In genomic region chr9:3993783-3994182, GRCh38 we compare ENCODE assay signal across 1 cellular context.
TF ChIP-seq lines count a peak whose summit lies in the region.

No MANE protein-coding gene starts in this region.

TF ChIP-seq in SK-N-SH treated with all-trans-retinoic acid at 6 μM for 48 hours, 23 proteins besides CTCF, POLR2A, EP300 and RAD21 (continued from another document):
- no peak for TF ChIP-seq POU6F1 (CRISPR knock-in tag; IDR thresholded peaks at IDR 0.05; ENCODE audit: borderline replicate concordance, low read depth)
- TF ChIP-seq BACH2 (CRISPR knock-in tag; IDR thresholded peaks at IDR 0.05; ENCODE audit: borderline replicate concordance), result no peak
- no peak for TF ChIP-seq ZFP30 (CRISPR knock-in tag; IDR thresholded peaks at IDR 0.05)
TF ChIP-seq in SK-N-SH treated with all-trans-retinoic acid at 6 μM for 48 hours: peak in this region for 0.
